In genomic region chr22:22158965-22159364, GRCh38 we compare ENCODE assay signal across 30 cellular contexts.
"Had no signal": no experiment of that assay in that cellular context is flagged by ENCODE, and none has a peak within 500 bp of the region (broad histone marks: within the 10 kb centered on the region; RNA-seq: fewer than 3 reads in every experiment).

No MANE protein-coding gene starts in this region.

- H3K79me2 ChIP-seq: parathyroid adenoma had no signal

- H3K36me3 ChIP-seq: colonic mucosa, gastrocnemius medialis, neural progenitor cell, prostate gland, right atrium auricular region, sigmoid colon, thoracic aorta, tibial nerve, upper lobe of left lung, uterus had no signal

- ATAC-seq: esophagus mucosa; gastrocnemius medialis; left lobe of liver; mucosa of descending colon; naive thymus-derived CD4-positive, alpha-beta T cell; stimulated activated effector memory CD8-positive, alpha-beta T cell treated with anti-CD3 and anti-CD28 coated beads, Interleukin-12 subunit alpha, Interleukin-12 subunit beta, amount 100 ng/mL, for 72 hours had no signal

- H3K27ac Mint-ChIP-seq: dendritic cell treated with granulocyte-macrophage colony-stimulating factor and Interleukin-4, amounts not matched to agents 40 ng/mL and 50 ng/mL, for 4 days; endodermal cell; mesothelial cell of epicardium; naive thymus-derived CD4-positive, alpha-beta T cell; nephron; neural progenitor cell; stimulated activated effector memory CD8-positive, alpha-beta T cell treated with anti-CD3 and anti-CD28 coated beads, Interleukin-12 subunit alpha, Interleukin-12 subunit beta, amount 100 ng/mL, for 72 hours; stimulated activated naive CD8-positive, alpha-beta T cell treated with anti-CD3 and anti-CD28 coated beads, Interleukin-15, Interleukin-2, amounts not matched to agents 100 ng/mL and 50 ng/mL, for 24 hours had no signal

- DNase-seq: colonic mucosa; effector CD8-positive, alpha-beta T cell; endodermal cell; foreskin fibroblast; gastrocnemius medialis; head of caudate nucleus; kidney; mesenchymal stem cell; mucosa of descending colon; naive thymus-derived CD4-positive, alpha-beta T cell; sigmoid colon; stimulated activated CD4-positive, alpha-beta T cell treated with anti-CD3 and anti-CD28 coated beads, Interleukin-2, amount 100 ng/mL, for 24 hours; stimulated activated CD4-positive, alpha-beta T cell treated with anti-CD3 and anti-CD28 coated beads, Interleukin-4, amount 100 ng/mL, for 24 hours; upper lobe of left lung; uterus had no signal

- H2AFZ ChIP-seq: neural progenitor cell had no signal

- H3K9me3 Mint-ChIP-seq: dendritic cell treated with granulocyte-macrophage colony-stimulating factor and Interleukin-4, amounts not matched to agents 40 ng/mL and 50 ng/mL, for 4 days; mesothelial cell of epicardium; naive thymus-derived CD4-positive, alpha-beta T cell; neural progenitor cell; stimulated activated effector memory CD8-positive, alpha-beta T cell treated with anti-CD3 and anti-CD28 coated beads, Interleukin-12 subunit alpha, Interleukin-12 subunit beta, amount 100 ng/mL, for 72 hours; stimulated activated naive CD8-positive, alpha-beta T cell treated with anti-CD3 and anti-CD28 coated beads, Interleukin-15, Interleukin-2, amounts not matched to agents 100 ng/mL and 50 ng/mL, for 24 hours had no signal

- H3K4me3 ChIP-seq: colonic mucosa, gastrocnemius medialis, lung, mucosa of descending colon, neural progenitor cell, prostate gland, right atrium auricular region, sigmoid colon, thoracic aorta, tibial nerve, upper lobe of left lung, uterus had no signal

- H3K4me2 ChIP-seq: neural progenitor cell had no signal

- H3K9me3 ChIP-seq: colonic mucosa, gastrocnemius medialis, mucosa of descending colon, prostate gland, right atrium auricular region, sigmoid colon, thoracic aorta, tibial nerve, upper lobe of left lung, uterus had no signal

- H3K4me3 Mint-ChIP-seq: dendritic cell treated with granulocyte-macrophage colony-stimulating factor and Interleukin-4, amounts not matched to agents 40 ng/mL and 50 ng/mL, for 4 days; endodermal cell; mesothelial cell of epicardium; naive thymus-derived CD4-positive, alpha-beta T cell; nephron; neural progenitor cell; stimulated activated effector memory CD8-positive, alpha-beta T cell treated with anti-CD3 and anti-CD28 coated beads, Interleukin-12 subunit alpha, Interleukin-12 subunit beta, amount 100 ng/mL, for 72 hours; stimulated activated naive CD8-positive, alpha-beta T cell treated with anti-CD3 and anti-CD28 coated beads, Interleukin-15, Interleukin-2, amounts not matched to agents 100 ng/mL and 50 ng/mL, for 24 hours had no signal

- H3K9ac ChIP-seq: neural progenitor cell, parathyroid adenoma had no signal

- H3K27me3 ChIP-seq: colonic mucosa, right atrium auricular region, tibial nerve, upper lobe of left lung, uterus had no signal

- H3K27ac ChIP-seq: colonic mucosa, epithelial cell of prostate, gastrocnemius medialis, neural progenitor cell, parathyroid adenoma, prostate gland, right atrium auricular region, sigmoid colon, thoracic aorta, tibial nerve, upper lobe of left lung, uterus had no signal

- H3K4me1 ChIP-seq: colonic mucosa, gastrocnemius medialis, neural progenitor cell, prostate gland, right atrium auricular region, sigmoid colon, tibial nerve, uterus had no signal

- H3K36me3 Mint-ChIP-seq: mesothelial cell of epicardium; neural progenitor cell; stimulated activated effector memory CD8-positive, alpha-beta T cell treated with anti-CD3 and anti-CD28 coated beads, Interleukin-12 subunit alpha, Interleukin-12 subunit beta, amount 100 ng/mL, for 72 hours had no signal

- FAIRE-seq: kidney had no signal

- H3K4me1 Mint-ChIP-seq: endodermal cell, mesothelial cell of epicardium had no signal
